ENCODE assay signal across 18 cellular contexts in the genomic region with DNA sequence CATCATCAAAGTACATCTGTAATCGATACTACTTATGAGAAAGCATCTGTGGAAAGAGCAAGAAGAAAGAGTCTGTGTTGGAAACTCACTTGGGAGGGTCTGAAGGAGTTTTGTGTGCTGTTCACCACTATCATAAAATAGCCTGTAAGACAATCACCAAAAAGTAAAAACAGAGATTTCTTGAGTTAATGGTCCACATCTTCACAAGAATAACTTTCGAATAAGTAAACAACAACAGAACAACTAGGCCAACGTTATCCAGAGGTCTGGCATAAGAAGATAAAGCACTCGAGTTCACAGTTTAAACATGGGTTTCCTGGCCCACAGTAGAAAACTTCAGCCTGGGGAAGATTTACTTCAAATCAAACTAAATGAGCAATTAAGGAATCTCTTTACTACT. TPM values are rescaled to one million over a fixed set of nuclear protein-coding genes. Genes with fewer than 3 reads are reported as not detected.
A peak's percentile ranks its signal among the peaks of the same experiment; 100 is the strongest.
DNase-seq lines count a peak whose midpoint lies in the region; ATAC-seq and TF ChIP-seq lines count a peak whose summit lies in the region.
"Had no signal": no experiment of that assay in that cellular context is flagged by ENCODE, and none has a peak within 500 bp of the region (broad histone marks: within the 10 kb centered on the region; RNA-seq: fewer than 3 reads in every experiment).

No MANE protein-coding gene starts in this region.

- H3K4me3 Mint-ChIP-seq in MCF 10A (ENCODE audit: unreplicated experiment): no peak overlapping the region
- no peak overlapping the region for H3K4me3 Mint-ChIP-seq in endothelial cell (ENCODE audit: unreplicated experiment)
- H3K4me3 Mint-ChIP-seq in nephron: peak overlapping the region in 1 of 3 experiments; percentile 9
- H3K4me3 Mint-ChIP-seq in activated T-helper 17 cell treated with anti-CD3 and anti-CD28 coated beads, Interleukin-2, amount 50 U/mL, for 72 hours: no peak overlapping the region

- WGBS in tibial nerve, 2 donors: 17% methylated on average over 4 of the region's 4 CpGs

- peaks cover 10% of the 10 kb centered on the region for H3K4me1 Mint-ChIP-seq in MCF 10A (ENCODE audit: insufficient read depth, unreplicated experiment)
- H3K4me1 Mint-ChIP-seq in endothelial cell (ENCODE audit: unreplicated experiment): peaks cover 34% of the 10 kb centered on the region
- peaks cover 62% of the 10 kb centered on the region for H3K4me1 Mint-ChIP-seq in nephron
- H3K4me1 Mint-ChIP-seq in activated T-helper 17 cell treated with anti-CD3 and anti-CD28 coated beads, Interleukin-2, amount 50 U/mL, for 72 hours: no peaks in the 10 kb centered on the region

- H3K9me3 ChIP-seq in breast epithelium (no peaks in the 10 kb centered on the region), tibial nerve (no peaks in the 10 kb centered on the region)
- H3K9me3 ChIP-seq: SK-N-SH, upper lobe of left lung had no signal

- H3K27me3 ChIP-seq in breast epithelium: no peaks in the 10 kb centered on the region
- H3K27me3 ChIP-seq in tibial nerve: no peaks in the 10 kb centered on the region
- H3K27me3 ChIP-seq: BLaER1 treated with 17β-estradiol and CSF1 and Interleukin-3, amounts not matched to agents 10 nM and 100 nM; upper lobe of left lung had no signal

- H3K9me3 Mint-ChIP-seq in MCF 10A (ENCODE audit: unreplicated experiment) (no peaks in the 10 kb centered on the region), endothelial cell (ENCODE audit: unreplicated experiment) (no peaks in the 10 kb centered on the region), nephron (peaks cover 3% of the 10 kb centered on the region)
- H3K9me3 Mint-ChIP-seq in activated T-helper 17 cell treated with anti-CD3 and anti-CD28 coated beads, Interleukin-2, amount 50 U/mL, for 72 hours: no peaks in the 10 kb centered on the region

- H3K36me3 ChIP-seq in breast epithelium (no peaks in the 10 kb centered on the region), tibial nerve (no peaks in the 10 kb centered on the region)
- H3K36me3 ChIP-seq: upper lobe of left lung had no signal

- no peak for DNase-seq in breast epithelium (ENCODE audit: low spot score in 2 of 2)
- no peak for DNase-seq in MCF 10A (ENCODE audit: unreplicated experiment)
- no peak for DNase-seq in endothelial cell (ENCODE audit: low spot score)
- DNase-seq in tibial nerve (ENCODE audit: low spot score in 2 of 2): no peak
- DNase-seq in activated T-cell treated with anti-CD3 and anti-CD28 coated beads, Interleukin-2, amount 50 U/mL, for 1 hour: no peak
- DNase-seq: activated T-cell treated with anti-CD3 and anti-CD28 coated beads, Interleukin-2, amount 50 U/mL, for 48 hours; mesendoderm; NCI-H1048; NCI-H69; SK-N-SH; upper lobe of left lung had no signal

- TF ChIP-seq CTCF in breast epithelium (IDR thresholded peaks at IDR 0.05): no peak
- TF ChIP-seq CTCF in MCF 10A (IDR thresholded peaks at IDR 0.05; ENCODE audit: unreplicated experiment): no peak
- no peak for TF ChIP-seq CTCF in endothelial cell (IDR thresholded peaks at IDR 0.05; ENCODE audit: unreplicated experiment)
- TF ChIP-seq CTCF in nephron (IDR thresholded peaks at IDR 0.05; ENCODE audit: unreplicated experiment in 3 of 3): no peak
- no peak for TF ChIP-seq CTCF in tibial nerve (IDR thresholded peaks at IDR 0.05)

- no peaks in the 10 kb centered on the region for H3K27me3 Mint-ChIP-seq in MCF 10A (ENCODE audit: insufficient read depth, unreplicated experiment)
- H3K27me3 Mint-ChIP-seq in endothelial cell (ENCODE audit: unreplicated experiment): peaks cover 2% of the 10 kb centered on the region
- H3K27me3 Mint-ChIP-seq in nephron (ENCODE audit: low read depth): no peaks in the 10 kb centered on the region
- no peaks in the 10 kb centered on the region for H3K27me3 Mint-ChIP-seq in activated T-helper 17 cell treated with anti-CD3 and anti-CD28 coated beads, Interleukin-2, amount 50 U/mL, for 72 hours

- POLR2A ChIA-PET in MCF 10A (lab: Yijun Ruan, JAX): interaction anchor here (0.6 kb wide), 1 partner anchor 17 kb away, joined by 3 read pairs; no protein-coding TSS in a partner anchor

- no peak overlapping the region for H3K27ac Mint-ChIP-seq in MCF 10A (ENCODE audit: low read depth, unreplicated experiment)
- peak overlapping the region; percentile 54 for H3K27ac Mint-ChIP-seq in endothelial cell (ENCODE audit: unreplicated experiment)
- peak overlapping the region; percentile 93 to 95 (median 95) for H3K27ac Mint-ChIP-seq in nephron
- no peak overlapping the region for H3K27ac Mint-ChIP-seq in activated T-helper 17 cell treated with anti-CD3 and anti-CD28 coated beads, Interleukin-2, amount 50 U/mL, for 72 hours

- intact Hi-C loops in breast epithelium (cut with DNase I; ENCODE audit: low total_unique reads): no loop called here
- intact Hi-C loops in MCF 10A (cut with micrococcal nuclease): no loop called here

- CTCF ChIA-PET in MCF 10A (lab: Yijun Ruan, JAX): interaction anchor here (0.9 kb wide), 1 partner anchor 43 kb away, joined by 3 read pairs; no protein-coding TSS in a partner anchor

- TF ChIP-seq POLR2A in breast epithelium (IDR thresholded peaks at IDR 0.05) (no peak), tibial nerve (IDR thresholded peaks at IDR 0.05) (no peak)

- no peak for ATAC-seq in activated T-helper 17 cell treated with anti-CD3 and anti-CD28 coated beads, Interleukin-2, amount 50 U/mL, for 72 hours (replicated peaks)
- no peak for ATAC-seq in HG02763 (IDR thresholded peaks at IDR 0.05; ENCODE audit: unreplicated experiment)

- H3K27ac ChIP-seq in breast epithelium: peak overlapping the region; percentile 70 to 71
- peak overlapping the region; percentile 50 to 86 (median 69) for H3K27ac ChIP-seq in tibial nerve
- H3K27ac ChIP-seq: 22Rv1; BLaER1 treated with 17β-estradiol and CSF1 and Interleukin-3, amounts not matched to agents 10 nM and 100 nM had no signal

- TF ChIP-seq EP300 in tibial nerve (IDR thresholded peaks at IDR 0.05): no peak

- peak overlapping the region in 1 of 3 donors; percentile 2 for H3K4me3 ChIP-seq in breast epithelium
- no peak overlapping the region for H3K4me3 ChIP-seq in tibial nerve
- H3K4me3 ChIP-seq: BLaER1 treated with 17β-estradiol and CSF1 and Interleukin-3, amounts not matched to agents 10 nM and 100 nM; K562; skin epidermis; upper lobe of left lung had no signal

- no TSS peak for BruUV-seq in MCF 10A (replicated peaks; lab: Mats Ljungman, UMichigan)

- H3K4me1 ChIP-seq in breast epithelium (peaks cover 0 to 17% of the 10 kb centered on the region in 2 donors), tibial nerve (peaks cover 2 to 74% (median 32%) of the 10 kb centered on the region in 4 donors)

- H3K36me3 Mint-ChIP-seq in MCF 10A (ENCODE audit: insufficient read depth, unreplicated experiment): no peaks in the 10 kb centered on the region
- peaks cover 6% of the 10 kb centered on the region for H3K36me3 Mint-ChIP-seq in endothelial cell (ENCODE audit: low read depth, unreplicated experiment)
- H3K36me3 Mint-ChIP-seq in nephron (ENCODE audit: low read depth): peaks cover 4% of the 10 kb centered on the region
- no peaks in the 10 kb centered on the region for H3K36me3 Mint-ChIP-seq in activated T-helper 17 cell treated with anti-CD3 and anti-CD28 coated beads, Interleukin-2, amount 50 U/mL, for 72 hours (ENCODE audit: low read depth)

RNA-seq across cellular contexts. Expression of a gene that starts 47.9 kb away (rescaled TPM):
- 100 to 1,000 TPM in 2 of 3 donors, 10 to 100 TPM in 1; 72.7 to 110 (median 101) TPM for total RNA-seq in breast epithelium
- 22.5 and 33.3 TPM in 2 replicates for total RNA-seq in MCF 10A (2022)
- total RNA-seq in endothelial cell (ENCODE audit: unreplicated experiment): 314 TPM
- 100 to 1,000 TPM; 190 to 321 (median 265) TPM for total RNA-seq in tibial nerve
- 10 to 100 TPM; 31.0 to 49.3 TPM for total RNA-seq in activated T-helper 17 cell treated with anti-CD3 and anti-CD28 coated beads, Interleukin-2, amount 50 U/mL, for 72 hours

Comparison
In these comparisons a context has a peak if more than half of its experiments do, and no peak if none do; other contexts are left out.
1. H3K27ac Mint-ChIP-seq: peak in endothelial cell (single experiment) and nephron (3 of 3); none in MCF 10A (single experiment) and activated T-helper 17 cell treated with anti-CD3 and anti-CD28 coated beads, Interleukin-2, amount 50 U/mL, for 72 hours (single experiment).